In the genomic region with DNA sequence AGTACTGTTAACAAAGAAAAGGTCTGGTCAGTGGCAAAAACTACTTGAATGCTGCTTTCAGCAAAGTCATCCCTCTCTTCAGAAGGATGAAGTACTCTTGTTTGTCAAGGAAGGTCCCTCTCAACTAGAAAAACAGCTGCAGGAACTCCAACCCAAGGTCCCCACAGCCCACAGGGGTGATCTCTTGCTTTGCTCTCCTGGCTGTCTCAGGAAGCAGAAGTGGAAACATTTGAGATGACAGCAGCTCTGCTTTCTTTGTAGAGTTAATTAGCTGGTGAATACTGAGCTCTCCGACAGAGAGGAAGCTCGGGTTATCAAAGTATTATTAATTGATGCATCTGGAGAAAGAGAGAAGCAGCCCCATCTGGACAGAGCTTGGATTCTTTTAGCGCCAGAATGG, we compare ENCODE assay signal across 19 cellular contexts. TPM values are rescaled to one million over a fixed set of nuclear protein-coding genes. Genes with fewer than 3 reads are reported as not detected.
"Had no signal": no experiment of that assay in that cellular context is flagged by ENCODE, and none has a peak within 500 bp of the region (broad histone marks: within the 10 kb centered on the region; RNA-seq: fewer than 3 reads in every experiment).

No MANE protein-coding gene starts in this region.

- ATAC-seq: activated T-cell treated with anti-CD3 and anti-CD28 coated beads, Interleukin-2, amount 50 U/mL, for 4 hours; left ventricle myocardium superior; natural killer cell treated with Interleukin-12 subunit alpha and Interleukin-12 subunit beta and Interleukin-15 and Interleukin-18, amount 100 ng/mL, for 72 hours; sciatic nerve had no signal

- DNase-seq: activated CD4-positive, alpha-beta memory T cell treated with anti-CD3 and anti-CD28 coated beads for 36 hours; activated CD4-positive, CD25-positive, alpha-beta regulatory T cell treated with anti-CD3 and anti-CD28 coated beads, Interleukin-2, amount 50 U/mL, for 72 hours; activated gamma-delta T cell; activated T-cell treated with anti-CD3 and anti-CD28 coated beads, Interleukin-2, amount 50 U/mL, for 4 hours; aorta; dermis blood vessel endothelial cell; endodermal cell; erythroblast; left ventricle myocardium superior; mesenchymal stem cell; nucleus accumbens; spleen; stimulated activated CD4-positive, alpha-beta T cell treated with anti-CD3 and anti-CD28 coated beads, Interleukin-1b, Interleukin-23, amount 100 ng/mL, for 48 hours; stimulated activated naive CD4-positive, alpha-beta T cell treated with Interleukin-2 at 50 U/mL for 16 hours had no signal

- H3K79me2 ChIP-seq: hepatocyte had no signal

- H3K36me3 ChIP-seq: breast epithelium, spleen had no signal

- FAIRE-seq: TTC549 had no signal

- H3K27me3 ChIP-seq: breast epithelium, hepatocyte, spleen had no signal

- H3K4me2 ChIP-seq: hepatocyte had no signal

- H3K4me3 ChIP-seq: breast epithelium, hepatocyte, spleen had no signal

- H2AFZ ChIP-seq: hepatocyte had no signal

- H3K9me3 ChIP-seq: breast epithelium had no signal

- H3K27ac ChIP-seq: breast epithelium, hepatocyte, spleen had no signal

- H3K4me1 ChIP-seq: breast epithelium, spleen had no signal

RNA-seq across cellular contexts. Expression of a gene that starts 25.4 kb away (rescaled TPM):
- polyA plus RNA-seq: hepatocyte had no signal
